ENCODE assay signal across 8 cellular contexts in genomic region chr7:87345962-87346371, GRCh38. TPM values are rescaled to one million over a fixed set of nuclear protein-coding genes. Genes with fewer than 3 reads are reported as not detected.
DNase-seq lines count a peak whose midpoint lies in the region; ATAC-seq and TF ChIP-seq lines count a peak whose summit lies in the region.

No MANE protein-coding gene starts in this region.

- peaks cover 19% of the 10 kb centered on the region for H3K36me3 ChIP-seq in CD4-positive, CD25-positive, alpha-beta regulatory T cell (ENCODE audit: control insufficient read depth, insufficient read depth, low read length)
- H3K36me3 ChIP-seq in GM23248 (ENCODE audit: low read depth): no peaks in the 10 kb centered on the region
- peaks cover 5 to 30% (median 25%) of the 10 kb centered on the region in 4 donors for H3K36me3 ChIP-seq in esophagus muscularis mucosa
- no peaks in the 10 kb centered on the region for H3K36me3 ChIP-seq in neutrophil

- intact Hi-C loops in esophagus muscularis mucosa (cut with DNase I): loop anchor here (10.0 kb wide), 2 partner anchors 121 to 191 kb away; partner anchors contain the start of gene DMTF1

- CTCF ChIA-PET in RWPE1 (lab: Yijun Ruan, JAX): interaction anchor here (0.8 kb wide), 1 partner anchor 29 kb away, joined by 3 read pairs; no protein-coding TSS in a partner anchor

- H3K4me1 ChIP-seq in CD4-positive, CD25-positive, alpha-beta regulatory T cell (ENCODE audit: control insufficient read depth, insufficient read depth, low read length, poor library complexity, severe bottlenecking): peaks cover 35% of the 10 kb centered on the region
- peaks cover 35% of the 10 kb centered on the region for H3K4me1 ChIP-seq in GM23248 (ENCODE audit: insufficient read depth)
- peaks cover 12 to 33% (median 31%) of the 10 kb centered on the region in 4 donors for H3K4me1 ChIP-seq in esophagus muscularis mucosa
- H3K4me1 ChIP-seq in neutrophil (ENCODE audit: control insufficient read depth in 1 of 2, insufficient read depth in 1 of 2, low read depth in 1 of 2, low read length in 1 of 2): peaks cover 13 to 14% of the 10 kb centered on the region in 2 experiments

- no peak for DNase-seq in CD4-positive, CD25-positive, alpha-beta regulatory T cell
- DNase-seq in GM23248 (peak; percentile 27), RWPE1 (ENCODE audit: low spot score) (no peak), esophagus muscularis mucosa (ENCODE audit: extremely low spot score) (no peak), KG1 (lab: John Stamatoyannopoulos, UW) (no peak), dermis blood vessel endothelial cell (no peak), SW 1271 (lab: John Stamatoyannopoulos, UW) (no peak)

- H3K27me3 ChIP-seq in CD4-positive, CD25-positive, alpha-beta regulatory T cell (ENCODE audit: control insufficient read depth, insufficient read depth, low read length): no peaks in the 10 kb centered on the region
- H3K27me3 ChIP-seq in GM23248 (replicated peaks; ENCODE audit: insufficient read depth) (no peaks in the 10 kb centered on the region), esophagus muscularis mucosa (no peaks in the 10 kb centered on the region), neutrophil (no peaks in the 10 kb centered on the region)

- TF ChIP-seq EP300 in esophagus muscularis mucosa (IDR thresholded peaks at IDR 0.05): no peak

- WGBS in GM23248 (ENCODE audit: low coverage in 1 of 2, low lambda C conversion rate in 2 of 2, missing lambda C conversion rate in 2 of 2), 2 experiments: 7 to 13% methylated on average over 8 of the region's 8 CpGs
- WGBS in esophagus muscularis mucosa: 6% methylated on average over 8 of the region's 8 CpGs

- peak in 1 of 2 donors; percentile 9 for ATAC-seq in CD4-positive, CD25-positive, alpha-beta regulatory T cell (ENCODE audit: low read depth in 2 of 2)

- POLR2A ChIA-PET in RWPE1 (lab: Yijun Ruan, JAX; ENCODE audit: low non-redundant PET): no interaction called here

- TF ChIP-seq POLR2A in esophagus muscularis mucosa (IDR thresholded peaks at IDR 0.05; ENCODE audit: low read depth): no peak

- H3K9me3 ChIP-seq in CD4-positive, CD25-positive, alpha-beta regulatory T cell (ENCODE audit: control insufficient read depth in 2 of 2, low read length in 2 of 2): no peaks in the 10 kb centered on the region
- H3K9me3 ChIP-seq in GM23248 (ENCODE audit: low read depth): no peaks in the 10 kb centered on the region
- H3K9me3 ChIP-seq in esophagus muscularis mucosa: no peaks in the 10 kb centered on the region
- no peaks in the 10 kb centered on the region for H3K9me3 ChIP-seq in neutrophil

- H3K9ac ChIP-seq in GM23248: peak overlapping the region; percentile 72

- TF ChIP-seq CTCF in RWPE1 (conservative IDR thresholded peaks at IDR 0.05; ENCODE audit: low read depth): no peak
- TF ChIP-seq CTCF in esophagus muscularis mucosa (IDR thresholded peaks at IDR 0.05): no peak
- TF ChIP-seq CTCF in neutrophil (IDR thresholded peaks at IDR 0.05): no peak

- in situ Hi-C loops in GM23248 (cut with MboI): no loop called here

- H3K36me3 Mint-ChIP-seq in CD4-positive, CD25-positive, alpha-beta regulatory T cell: peaks cover 31% of the 10 kb centered on the region

- H3K27ac ChIP-seq in CD4-positive, CD25-positive, alpha-beta regulatory T cell (ENCODE audit: insufficient read depth, low read length, poor library complexity, severe bottlenecking): peak overlapping the region; percentile 78
- H3K27ac ChIP-seq in GM23248 (no peak overlapping the region; the same call in 1 of the 2 replicates), RWPE1 (peak overlapping the region; percentile 91), esophagus muscularis mucosa (replicated peaks in 1 of 4) (peak overlapping the region; percentile 85 to 89 (median 86)), neutrophil (peak overlapping the region; percentile 73)

- peaks cover 0 to 1% (median 0%) of the 10 kb centered on the region in 7 donors for H3K9me3 Mint-ChIP-seq in CD4-positive, CD25-positive, alpha-beta regulatory T cell

- H2AFZ ChIP-seq in GM23248: peak overlapping the region; percentile 96

- H3K9me2 ChIP-seq in GM23248 (ENCODE audit: insufficient read depth): no peaks in the 10 kb centered on the region

- H3K4me3 Mint-ChIP-seq in CD4-positive, CD25-positive, alpha-beta regulatory T cell: peak overlapping the region; percentile 88 to 99 (median 97)

- H3K4me3 ChIP-seq in CD4-positive, CD25-positive, alpha-beta regulatory T cell (ENCODE audit: low read depth, low read length): peak overlapping the region; percentile 87
- peak overlapping the region; percentile 83 for H3K4me3 ChIP-seq in GM23248
- peak overlapping the region; percentile 68 to 71 (median 69) for H3K4me3 ChIP-seq in esophagus muscularis mucosa
- H3K4me3 ChIP-seq in neutrophil (ENCODE audit: low read depth in 1 of 2, low read length in 1 of 2): peak overlapping the region; percentile 62 to 72

- peak overlapping the region; percentile 88 for H3K4me2 ChIP-seq in GM23248 (ENCODE audit: unreplicated experiment)

- peaks cover 11% of the 10 kb centered on the region; the same call in 1 of the 2 replicates for H3F3A ChIP-seq in GM23248 (ENCODE audit: insufficient read depth)

- H4K20me1 ChIP-seq in GM23248 (ENCODE audit: insufficient read depth): no peaks in the 10 kb centered on the region

- H3K4me1 Mint-ChIP-seq in CD4-positive, CD25-positive, alpha-beta regulatory T cell: peaks cover 20 to 50% (median 42%) of the 10 kb centered on the region in 4 donors

- H3K27me3 Mint-ChIP-seq in CD4-positive, CD25-positive, alpha-beta regulatory T cell: no peaks in the 10 kb centered on the region

- H3K27ac Mint-ChIP-seq in CD4-positive, CD25-positive, alpha-beta regulatory T cell: peak overlapping the region; percentile 92 to 99 (median 98)

- H3K79me2 ChIP-seq in GM23248 (ENCODE audit: insufficient read depth): peaks cover 14% of the 10 kb centered on the region; the same call in 1 of the 2 replicates

RNA-seq across cellular contexts. Expression of gene CROT, which starts 0.5 kb away (rescaled TPM):
- total RNA-seq in CD4-positive, CD25-positive, alpha-beta regulatory T cell: 12.4 TPM
- polyA plus RNA-seq in CD4-positive, CD25-positive, alpha-beta regulatory T cell: 1 to 10 TPM; 5.8 to 6.8 (median 6.5) TPM
- total RNA-seq in GM23248 (2014; rRNA removed; shearing (Covaris generic)): 11.9 and 13.4 TPM in 2 replicates
- 11.1 and 12.0 TPM in 2 replicates for polyA plus RNA-seq in GM23248 (2016; fragmentation: Nextera tagmentation; extraction: Ambion mirVana)
- total RNA-seq in esophagus muscularis mucosa: 10 to 100 TPM in 1 of 4 donors, 1 to 10 TPM in 3; 9.1 to 10.8 (median 9.6) TPM
- 4.2 and 4.3 TPM in 2 replicates for total RNA-seq in dermis blood vessel endothelial cell
